In the genomic region with DNA sequence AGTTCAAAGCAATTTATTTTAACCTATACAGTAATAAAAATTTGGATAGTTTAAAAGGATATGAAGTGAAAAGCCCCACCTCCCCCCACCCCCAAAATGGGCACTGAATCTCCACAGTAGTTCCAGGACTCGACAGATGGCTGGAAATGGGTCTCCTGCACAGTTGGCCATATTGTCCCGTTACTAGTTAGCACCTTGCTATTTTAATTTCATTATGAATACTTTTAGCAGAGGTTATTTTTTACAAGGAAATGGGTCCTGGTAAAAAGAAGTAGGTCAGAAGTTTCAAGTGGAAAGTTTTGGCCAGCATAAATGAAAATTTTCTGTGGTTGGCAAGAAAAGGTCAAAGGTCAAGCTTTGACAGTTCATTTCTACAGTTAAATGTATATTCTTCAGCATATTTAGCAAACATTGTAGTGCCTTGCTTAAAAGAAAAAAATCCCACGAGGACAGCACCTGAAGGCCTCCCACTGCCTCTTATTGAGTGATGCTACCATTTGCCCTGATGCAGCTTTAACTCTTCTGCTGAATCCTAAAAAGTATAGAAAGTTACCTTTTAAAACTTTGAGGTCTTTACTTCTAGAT, we compare ENCODE assay signal across 20 cellular contexts.
"Had no signal": no experiment of that assay in that cellular context is flagged by ENCODE, and none has a peak within 500 bp of the region (broad histone marks: within the 10 kb centered on the region; RNA-seq: fewer than 3 reads in every experiment).

No MANE protein-coding gene starts in this region.

- H3K4me3 ChIP-seq: cardiac muscle cell, lower lobe of right lung, mucosa of descending colon, sigmoid colon, smooth muscle cell, thyroid gland had no signal

- H3K27ac Mint-ChIP-seq: activated CD8-positive, alpha-beta T cell treated with anti-CD3 and anti-CD28 coated beads, Interleukin-2, amount 10 ng/mL, durations not matched to agents 7 days and 5 days had no signal

- ATAC-seq: activated CD8-positive, alpha-beta T cell treated with anti-CD3 and anti-CD28 coated beads, Interleukin-2, amount 10 ng/mL, durations not matched to agents 7 days and 5 days; mucosa of descending colon had no signal

- H3K4me3 Mint-ChIP-seq: activated CD8-positive, alpha-beta T cell treated with anti-CD3 and anti-CD28 coated beads, Interleukin-2, amount 10 ng/mL, durations not matched to agents 7 days and 5 days; immature natural killer cell; neural crest cell had no signal

- DNase-seq: activated CD4-positive, alpha-beta T cell treated with anti-CD3 and anti-CD28 coated beads for 48 hours; activated CD8-positive, alpha-beta T cell treated with anti-CD3 and anti-CD28 coated beads, Interleukin-2, amount 10 ng/mL, durations not matched to agents 7 days and 5 days; activated naive CD4-positive, alpha-beta T cell treated with Interleukin-2 at 50 U/mL for 16 hours; effector CD4-positive, alpha-beta T cell; immature natural killer cell; lower lobe of right lung; mesendoderm; mucosa of descending colon; occipital lobe; sigmoid colon; stimulated activated CD4-positive, alpha-beta T cell treated with anti-CD3 and anti-CD28 coated beads, Interleukin-15, amount 100 ng/mL, for 24 hours; stimulated activated naive CD4-positive, alpha-beta T cell treated with Interleukin-2 at 50 U/mL for 16 hours; substantia nigra; T-helper 1 cell; T-helper 9 cell; thyroid gland had no signal

- H3K9me3 ChIP-seq: lower lobe of right lung, mucosa of descending colon, sigmoid colon, thyroid gland had no signal

- H3K27me3 ChIP-seq: cardiac muscle cell, sigmoid colon, thyroid gland had no signal

- H3K4me1 ChIP-seq: lower lobe of right lung, sigmoid colon, thyroid gland had no signal

- H3K4me1 Mint-ChIP-seq: neural crest cell had no signal

- FAIRE-seq: endometrium had no signal

- H3K9me3 Mint-ChIP-seq: immature natural killer cell, neural crest cell had no signal

- H3K4me2 ChIP-seq: smooth muscle cell had no signal

- H3K27ac ChIP-seq: cardiac muscle cell, lower lobe of right lung, sigmoid colon, thyroid gland had no signal
